ENCODE assay signal across 31 cellular contexts in genomic region chr1:152502496-152503180, GRCh38. TPM values are rescaled to one million over a fixed set of nuclear protein-coding genes. Genes with fewer than 3 reads are reported as not detected.
DNase-seq lines count a peak whose midpoint lies in the region; ATAC-seq lines count a peak whose summit lies in the region.
"Had no signal": no experiment of that assay in that cellular context is flagged by ENCODE, and none has a peak within 500 bp of the region (broad histone marks: within the 10 kb centered on the region; RNA-seq: fewer than 3 reads in every experiment).

No MANE protein-coding gene starts in this region.

- no peak overlapping the region for H2AFZ ChIP-seq in trophoblast cell (ENCODE audit: insufficient read depth, low read length, poor library complexity)

- H4K12ac ChIP-seq in trophoblast cell (ENCODE audit: low read depth, low read length): no peak overlapping the region

- no peak overlapping the region for H3K14ac ChIP-seq in trophoblast cell (ENCODE audit: low read length)

- H3K79me2 ChIP-seq in trophoblast cell (ENCODE audit: control insufficient read depth, insufficient read depth, low read length, poor library complexity): no peaks in the 10 kb centered on the region

- no peaks in the 10 kb centered on the region for H3K79me1 ChIP-seq in trophoblast cell (ENCODE audit: low read length)

- DNase-seq in EH (ENCODE audit: low read depth) (peak; percentile 69), HT1080 (ENCODE audit: low read depth) (peak; percentile 75), dermis blood vessel endothelial cell (peak; percentile 25), trophoblast cell (peak; percentile 85 to 91), RPMI8226 (no peak), KG1 (lab: John Stamatoyannopoulos, UW) (no peak)
- DNase-seq: activated CD8-positive, alpha-beta memory T cell treated with anti-CD3 and anti-CD28 coated beads for 24 hours; activated naive CD4-positive, alpha-beta T cell treated with anti-CD3 and anti-CD28 coated beads, Interleukin-2, amount 50 U/mL, for 16 hours; activated T-cell treated with anti-CD3 and anti-CD28 coated beads, Interleukin-2, amount 50 U/mL, for 48 hours; aorta; BE2C; COR-L47; effector memory CD4-positive, alpha-beta T cell; foreskin fibroblast; hippocampal formation; kidney; naive B cell; NCI-H1417; stimulated activated CD4-positive, alpha-beta T cell treated with anti-CD3 and anti-CD28 coated beads, Interleukin-1b, Interleukin-23, amount 100 ng/mL, for 48 hours; stimulated activated naive CD8-positive, alpha-beta T cell treated with anti-CD3 and anti-CD28 coated beads, Interleukin-15, Interleukin-2, amounts not matched to agents 100 U/mL and 50 U/mL, for 24 hours; T-helper 9 cell had no signal

- no peaks in the 10 kb centered on the region for H3K4me1 ChIP-seq in trophoblast cell (ENCODE audit: control insufficient read depth in 1 of 2, insufficient read depth in 2 of 2, low read length in 2 of 2)
- H3K4me1 ChIP-seq: BE2C, tibial nerve had no signal

- no peaks in the 10 kb centered on the region for H3K36me3 ChIP-seq in trophoblast cell (ENCODE audit: control insufficient read depth in 1 of 2, insufficient read depth in 2 of 2, low read length in 2 of 2)
- H3K36me3 ChIP-seq: BE2C, tibial nerve had no signal

- no peak overlapping the region for H3K23ac ChIP-seq in trophoblast cell (ENCODE audit: low read length)

- ATAC-seq in HG02885 (IDR thresholded peaks at IDR 0.05; ENCODE audit: poor library complexity, unreplicated experiment) (no peak), GM21737 (IDR thresholded peaks at IDR 0.05; ENCODE audit: unreplicated experiment) (no peak)
- ATAC-seq: activated CD4-positive, CD25-positive, alpha-beta regulatory T cell treated with anti-CD3 and anti-CD28 coated beads, Interleukin-2, amount 50 U/mL, for 24 hours; GM12878; stimulated activated naive CD8-positive, alpha-beta T cell treated with anti-CD3 and anti-CD28 coated beads, Interleukin-15, Interleukin-2, amounts not matched to agents 100 U/mL and 50 U/mL, for 24 hours had no signal

- whole genome bisulfite sequencing in trophoblast cell (ENCODE audit: extremely low coverage, insufficient coverage, insufficient read length): no CpG with 5 or more reads among the region's 7 CpGs

- no peak overlapping the region for H4K8ac ChIP-seq in trophoblast cell (ENCODE audit: low read depth, low read length)

- H2BK120ac ChIP-seq in trophoblast cell (ENCODE audit: insufficient read depth, low read length, poor library complexity): no peak overlapping the region

- H3K4me3 ChIP-seq in trophoblast cell (ENCODE audit: low read depth, low read length): no peak overlapping the region
- H3K4me3 ChIP-seq: GM12878, tibial nerve had no signal

- H2BK12ac ChIP-seq in trophoblast cell (ENCODE audit: low read length): no peak overlapping the region

- H2BK5ac ChIP-seq in trophoblast cell (ENCODE audit: low read depth, low read length, poor library complexity): no peak overlapping the region

- H3K27ac ChIP-seq in trophoblast cell (ENCODE audit: low read depth, low read length): no peak overlapping the region
- H3K27ac ChIP-seq: tibial nerve had no signal

- H3K4me2 ChIP-seq in trophoblast cell (ENCODE audit: low read length): no peak overlapping the region

- H3K9ac ChIP-seq in trophoblast cell (ENCODE audit: low read length): no peak overlapping the region

- no peak overlapping the region for H4K91ac ChIP-seq in trophoblast cell (ENCODE audit: low read depth, low read length)

- peaks cover 48% of the 10 kb centered on the region for H3K9me3 ChIP-seq in trophoblast cell (ENCODE audit: insufficient read depth, low read depth, low read length)
- H3K9me3 ChIP-seq: BE2C, tibial nerve had no signal

- no peak overlapping the region for H2AK5ac ChIP-seq in trophoblast cell (ENCODE audit: low read length)

- no peaks in the 10 kb centered on the region for H3K27me3 ChIP-seq in trophoblast cell (ENCODE audit: insufficient read depth, low read length)
- H3K27me3 ChIP-seq: BE2C, tibial nerve had no signal

- H3K4ac ChIP-seq in trophoblast cell (ENCODE audit: low read depth, low read length): no peak overlapping the region

- H3K18ac ChIP-seq in trophoblast cell (ENCODE audit: low read length): no peak overlapping the region

RNA-seq across cellular contexts. Expression of gene LCE5A, which starts 8.0 kb away (rescaled TPM):
- not detected in 2 replicates for total RNA-seq in HT1080 (2014; rRNA removed; shearing (Covaris generic))
- polyA plus RNA-seq in HT1080 (2015; cell fraction: cytosol; rRNA removed): not detected in 2 replicates
- polyA plus RNA-seq in HT1080 (2015; cell fraction: nucleus; rRNA removed): not detected in 2 replicates
- not detected in 2 replicates for total RNA-seq in dermis blood vessel endothelial cell
- polyA plus RNA-seq in trophoblast cell (2013): not detected in 2 replicates
- total RNA-seq: aorta, cerebellum, G401, GM12878, HT-29, kidney, LHCN-M2, osteocyte, tibial nerve had no signal
- polyA plus RNA-seq: GM12878 had no signal

RNA-seq across cellular contexts. Expression of gene CRCT1, which starts 11.6 kb away (rescaled TPM):
- not detected in 2 replicates for total RNA-seq in HT1080 (2014; rRNA removed; shearing (Covaris generic))
- 0.13 TPM in 1 of 2 replicates, not detected in the other for polyA plus RNA-seq in HT1080 (2015; cell fraction: cytosol; rRNA removed)
- polyA plus RNA-seq in HT1080 (2015; cell fraction: nucleus; rRNA removed): not detected in 2 replicates
- not detected in 2 replicates for total RNA-seq in dermis blood vessel endothelial cell
- not detected in 2 replicates for polyA plus RNA-seq in trophoblast cell (2013)
- total RNA-seq: aorta, cerebellum, G401, GM12878, kidney, LHCN-M2, osteocyte, tibial nerve had no signal
- polyA plus RNA-seq: GM12878 had no signal

Comparison
In these comparisons a context has a peak if more than half of its experiments do, and no peak if none do; other contexts are left out.
1. DNase-seq: peak in EH (single experiment), HT1080 (single experiment), dermis blood vessel endothelial cell (single experiment) and trophoblast cell (2 of 2); none in RPMI8226 (single experiment) and KG1 (single experiment).